11 cellular contexts compared by ENCODE assay signal in the genomic region with DNA sequence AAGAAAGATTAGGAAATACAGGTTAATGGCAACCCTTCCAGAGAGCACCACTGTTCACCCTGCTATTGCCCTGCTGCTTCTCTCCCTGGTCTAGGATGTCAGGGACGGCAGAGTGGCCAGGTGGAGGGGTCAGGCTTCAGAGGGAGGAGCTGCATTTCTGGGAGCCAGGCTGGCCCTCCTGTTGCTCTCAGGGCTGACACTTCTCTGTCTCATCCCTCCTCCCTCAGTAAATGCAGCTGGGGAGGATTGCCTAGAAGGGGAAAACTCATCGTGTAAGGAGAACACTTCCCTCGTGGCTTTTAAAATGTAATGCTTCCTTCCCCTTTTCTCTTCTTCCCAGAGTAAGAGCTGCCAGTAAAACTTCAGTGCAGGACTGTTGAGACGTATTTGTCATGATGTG. TPM values are rescaled to one million over a fixed set of nuclear protein-coding genes. Genes with fewer than 3 reads are reported as not detected.
DNase-seq lines count a peak whose midpoint lies in the region; ATAC-seq and TF ChIP-seq lines count a peak whose summit lies in the region.
"Had no signal": no experiment of that assay in that cellular context is flagged by ENCODE, and none has a peak within 500 bp of the region (broad histone marks: within the 10 kb centered on the region; RNA-seq: fewer than 3 reads in every experiment).

No MANE protein-coding gene starts in this region.

- no peak overlapping the region for H3K9ac ChIP-seq in SU-DHL-6 (ENCODE audit: low read length)

- H3K9me3 Mint-ChIP-seq in activated CD8-positive, alpha-beta memory T cell treated with anti-CD3 and anti-CD28 coated beads, Interleukin-2, amount 10 ng/mL, durations not matched to agents 7 days and 5 days (ENCODE audit: low read depth) = no peaks in the 10 kb centered on the region
- H3K9me3 Mint-ChIP-seq in stimulated activated memory B cell treated with anti-CD40 and anti-IgM and Interleukin-4, amounts not matched to agents 10 μg/mL and 1 μg/mL and 100 μg/mL, for 72 hours = no peaks in the 10 kb centered on the region

- TF ChIP-seq CTCF in SU-DHL-6 (IDR thresholded peaks at IDR 0.05; ENCODE audit: insufficient read depth, low read length, poor library complexity, severe bottlenecking) = no peak

- no peaks in the 10 kb centered on the region for H3K9me3 ChIP-seq in SU-DHL-6 (ENCODE audit: insufficient read depth, low read length)
- H3K9me3 ChIP-seq: gastroesophageal sphincter had no signal

- no peak for ATAC-seq in activated CD8-positive, alpha-beta memory T cell treated with anti-CD3 and anti-CD28 coated beads, Interleukin-2, amount 10 ng/mL, durations not matched to agents 7 days and 5 days
- no peak for ATAC-seq in stimulated activated memory B cell treated with anti-CD40 and anti-IgM and Interleukin-4, amounts not matched to agents 10 μg/mL and 1 μg/mL and 100 μg/mL, for 72 hours
- ATAC-seq in GM21786 (IDR thresholded peaks at IDR 0.05; ENCODE audit: unreplicated experiment) = no peak
- ATAC-seq in GM19467 (IDR thresholded peaks at IDR 0.05; ENCODE audit: unreplicated experiment) = no peak
- ATAC-seq: gastroesophageal sphincter had no signal

- H4K20me1 ChIP-seq in SU-DHL-6 (ENCODE audit: low read depth, low read length) = peaks cover 42% of the 10 kb centered on the region

- H3K36me3 ChIP-seq in SU-DHL-6 (ENCODE audit: low read length) = no peaks in the 10 kb centered on the region
- H3K36me3 ChIP-seq: gastroesophageal sphincter had no signal

- peak overlapping the region; percentile 30 for H3K27ac Mint-ChIP-seq in activated CD8-positive, alpha-beta memory T cell treated with anti-CD3 and anti-CD28 coated beads, Interleukin-2, amount 10 ng/mL, durations not matched to agents 7 days and 5 days
- peak overlapping the region; percentile 79 for H3K27ac Mint-ChIP-seq in stimulated activated memory B cell treated with anti-CD40 and anti-IgM and Interleukin-4, amounts not matched to agents 10 μg/mL and 1 μg/mL and 100 μg/mL, for 72 hours

- no peaks in the 10 kb centered on the region for H3K27me3 Mint-ChIP-seq in activated CD8-positive, alpha-beta memory T cell treated with anti-CD3 and anti-CD28 coated beads, Interleukin-2, amount 10 ng/mL, durations not matched to agents 7 days and 5 days
- no peaks in the 10 kb centered on the region for H3K27me3 Mint-ChIP-seq in stimulated activated memory B cell treated with anti-CD40 and anti-IgM and Interleukin-4, amounts not matched to agents 10 μg/mL and 1 μg/mL and 100 μg/mL, for 72 hours

- no peak for DNase-seq in activated CD8-positive, alpha-beta memory T cell treated with anti-CD3 and anti-CD28 coated beads, Interleukin-2, amount 10 ng/mL, durations not matched to agents 7 days and 5 days
- no peak for DNase-seq in activated CD8-positive, alpha-beta memory T cell treated with anti-CD3 and anti-CD28 coated beads for 24 hours
- peak; percentile 67 for DNase-seq in left kidney (ENCODE audit: low read depth, low spot score)
- no peak for DNase-seq in putamen (ENCODE audit: low spot score)
- DNase-seq: stimulated activated CD4-positive, alpha-beta T cell treated with anti-CD3 and anti-CD28 coated beads, Interleukin-12 subunit alpha, Interleukin-12 subunit beta, amount 100 ng/mL, for 4 hours had no signal

- H2AFZ ChIP-seq in SU-DHL-6 (ENCODE audit: low read depth, low read length, severe bottlenecking) = no peak overlapping the region

- H3K79me2 ChIP-seq in SU-DHL-6 (ENCODE audit: insufficient read depth, low read length) = peaks cover 100% of the 10 kb centered on the region

- H3K27ac ChIP-seq in SU-DHL-6 (ENCODE audit: low read depth, low read length) = 0 out of 2 replicates have a peak overlapping the region, but pooled peaks have one; percentile 13
- H3K27ac ChIP-seq: gastroesophageal sphincter had no signal

- H3K4me1 Mint-ChIP-seq in activated CD8-positive, alpha-beta memory T cell treated with anti-CD3 and anti-CD28 coated beads, Interleukin-2, amount 10 ng/mL, durations not matched to agents 7 days and 5 days = peaks cover 98% of the 10 kb centered on the region
- peaks cover 95% of the 10 kb centered on the region for H3K4me1 Mint-ChIP-seq in stimulated activated memory B cell treated with anti-CD40 and anti-IgM and Interleukin-4, amounts not matched to agents 10 μg/mL and 1 μg/mL and 100 μg/mL, for 72 hours

- H3K27me3 ChIP-seq in SU-DHL-6 (ENCODE audit: low read length) = no peaks in the 10 kb centered on the region
- H3K27me3 ChIP-seq: gastroesophageal sphincter had no signal

- CTCF ChIA-PET in activated CD8-positive, alpha-beta memory T cell treated with anti-CD3 and anti-CD28 coated beads, Interleukin-2, amount 10 ng/mL, durations not matched to agents 7 days and 5 days (lab: Charles Lee) = interaction anchor here (1.5 to 1.6 kb wide), 2 partner anchors 16 to 20 kb away, joined by 3 to 4 read pairs; no protein-coding TSS in a partner anchor

- no peaks in the 10 kb centered on the region for H3K9me2 ChIP-seq in SU-DHL-6 (replicated peaks; ENCODE audit: insufficient read depth, low read length)

- no peak overlapping the region for H3K4me2 ChIP-seq in SU-DHL-6 (ENCODE audit: low read depth, low read length, poor library complexity, severe bottlenecking)

- no peak overlapping the region for H3K4me3 ChIP-seq in SU-DHL-6 (ENCODE audit: insufficient read depth, low read length, poor library complexity, severe bottlenecking)
- H3K4me3 ChIP-seq: gastroesophageal sphincter had no signal

- no peak overlapping the region for H3K4me3 Mint-ChIP-seq in activated CD8-positive, alpha-beta memory T cell treated with anti-CD3 and anti-CD28 coated beads, Interleukin-2, amount 10 ng/mL, durations not matched to agents 7 days and 5 days
- peak overlapping the region; percentile 6 for H3K4me3 Mint-ChIP-seq in stimulated activated memory B cell treated with anti-CD40 and anti-IgM and Interleukin-4, amounts not matched to agents 10 μg/mL and 1 μg/mL and 100 μg/mL, for 72 hours

- peaks cover 15% of the 10 kb centered on the region for H3K36me3 Mint-ChIP-seq in activated CD8-positive, alpha-beta memory T cell treated with anti-CD3 and anti-CD28 coated beads, Interleukin-2, amount 10 ng/mL, durations not matched to agents 7 days and 5 days
- peaks cover 22% of the 10 kb centered on the region for H3K36me3 Mint-ChIP-seq in stimulated activated memory B cell treated with anti-CD40 and anti-IgM and Interleukin-4, amounts not matched to agents 10 μg/mL and 1 μg/mL and 100 μg/mL, for 72 hours

- peaks cover 12% of the 10 kb centered on the region for H3F3A ChIP-seq in SU-DHL-6 (ENCODE audit: insufficient read depth)

RNA-seq across cellular contexts. Expression of a gene that starts 20.8 kb away (rescaled TPM):
- 10 to 100 TPM; 62.9 to 66.4 TPM for total RNA-seq in activated CD8-positive, alpha-beta memory T cell treated with anti-CD3 and anti-CD28 coated beads, Interleukin-2, amount 10 ng/mL, durations not matched to agents 7 days and 5 days

RNA-seq across cellular contexts. Expression of a gene that starts 57.5 kb away (rescaled TPM):
- total RNA-seq in activated CD8-positive, alpha-beta memory T cell treated with anti-CD3 and anti-CD28 coated beads, Interleukin-2, amount 10 ng/mL, durations not matched to agents 7 days and 5 days = not detected
- total RNA-seq: gastroesophageal sphincter, LHCN-M2 had no signal
